In genomic region chr1:37137018-37137417, GRCh38 we compare ENCODE assay signal across 21 cellular contexts.
DNase-seq lines count a peak whose midpoint lies in the region; ATAC-seq and TF ChIP-seq lines count a peak whose summit lies in the region.
"Had no signal": no experiment of that assay in that cellular context is flagged by ENCODE, and none has a peak within 500 bp of the region (broad histone marks: within the 10 kb centered on the region; RNA-seq: fewer than 3 reads in every experiment).

No MANE protein-coding gene starts in this region.

- H3K9me3 Mint-ChIP-seq in stimulated activated naive B cell treated with anti-CD40 and anti-IgM and Interleukin-4, amounts not matched to agents 10 μg/mL and 1 μg/mL and 100 μg/mL, for 72 hours, result no peaks in the 10 kb centered on the region
- no peaks in the 10 kb centered on the region for H3K9me3 Mint-ChIP-seq in endothelial cell (ENCODE audit: unreplicated experiment)
- H3K9me3 Mint-ChIP-seq: GM23338 had no signal

- H3K9me3 ChIP-seq in psoas muscle, result no peaks in the 10 kb centered on the region
- H3K9me3 ChIP-seq: HAP-1, Peyer's patch had no signal

- H3K4me1 Mint-ChIP-seq in stimulated activated naive B cell treated with anti-CD40 and anti-IgM and Interleukin-4, amounts not matched to agents 10 μg/mL and 1 μg/mL and 100 μg/mL, for 72 hours, result peaks cover 0 to 2% of the 10 kb centered on the region in 2 donors
- H3K4me1 Mint-ChIP-seq in endothelial cell (ENCODE audit: unreplicated experiment), result no peaks in the 10 kb centered on the region
- H3K4me1 Mint-ChIP-seq: CD8-positive, alpha-beta memory T cell; T-cell had no signal

- TF ChIP-seq CTCF in psoas muscle (IDR thresholded peaks at IDR 0.05) (no peak), endothelial cell (IDR thresholded peaks at IDR 0.05; ENCODE audit: unreplicated experiment) (no peak)

- H3K27ac Mint-ChIP-seq in stimulated activated naive B cell treated with anti-CD40 and anti-IgM and Interleukin-4, amounts not matched to agents 10 μg/mL and 1 μg/mL and 100 μg/mL, for 72 hours, result no peak overlapping the region
- no peak overlapping the region for H3K27ac Mint-ChIP-seq in endothelial cell (ENCODE audit: unreplicated experiment)
- H3K27ac Mint-ChIP-seq: CD8-positive, alpha-beta memory T cell; GM23338; T-cell had no signal

- ATAC-seq in psoas muscle, result peak; percentile 17 to 87 (median 66)
- ATAC-seq in stimulated activated naive B cell treated with anti-CD40 and anti-IgM and Interleukin-4, amounts not matched to agents 10 μg/mL and 1 μg/mL and 100 μg/mL, for 72 hours (replicated peaks), result no peak
- ATAC-seq: GM23338, T-cell had no signal

- no peaks in the 10 kb centered on the region for H3K4me1 ChIP-seq in psoas muscle
- H3K4me1 ChIP-seq: HAP-1, Peyer's patch had no signal

- no peaks in the 10 kb centered on the region for H3K36me3 ChIP-seq in psoas muscle (ENCODE audit: insufficient read depth in 1 of 2, low read depth in 1 of 2)
- H3K36me3 ChIP-seq: HAP-1, Peyer's patch had no signal

- H3K27me3 Mint-ChIP-seq in stimulated activated naive B cell treated with anti-CD40 and anti-IgM and Interleukin-4, amounts not matched to agents 10 μg/mL and 1 μg/mL and 100 μg/mL, for 72 hours, result peaks cover 25 to 30% of the 10 kb centered on the region in 2 donors
- H3K27me3 Mint-ChIP-seq in endothelial cell (ENCODE audit: unreplicated experiment), result peaks cover 8% of the 10 kb centered on the region

- no peak overlapping the region for H3K4me3 ChIP-seq in psoas muscle
- H3K4me3 ChIP-seq: GM23338, HAP-1, Peyer's patch had no signal

- WGBS in psoas muscle, 3 donors, result 36 to 59% (median 51%) methylated on average over 6 of the region's 6 CpGs

- H3K4me3 Mint-ChIP-seq in stimulated activated naive B cell treated with anti-CD40 and anti-IgM and Interleukin-4, amounts not matched to agents 10 μg/mL and 1 μg/mL and 100 μg/mL, for 72 hours, result no peak overlapping the region
- no peak overlapping the region for H3K4me3 Mint-ChIP-seq in endothelial cell (ENCODE audit: unreplicated experiment)
- H3K4me3 Mint-ChIP-seq: GM23338, T-cell had no signal

- peaks cover 0 to 5% (median 2%) of the 10 kb centered on the region in 3 donors for H3K27me3 ChIP-seq in psoas muscle (ENCODE audit: insufficient read depth in 3 of 3, low read length in 2 of 3)
- H3K27me3 ChIP-seq: Peyer's patch had no signal

- peak; percentile 43 for DNase-seq in D341Med (ENCODE audit: low spot score)
- DNase-seq in NCI-H2171 treated with DMSO at 0.1 percent for 48 hours (lab: John Stamatoyannopoulos, UW), result peak; percentile 66
- DNase-seq in psoas muscle, result no peak
- DNase-seq in DMS53 treated with DMSO at 0.1 percent for 48 hours (lab: John Stamatoyannopoulos, UW; ENCODE audit: unreplicated experiment), result no peak
- DNase-seq in stimulated activated naive B cell treated with anti-CD40 and anti-IgM and Interleukin-4, amounts not matched to agents 10 μg/mL and 1 μg/mL and 100 μg/mL, for 72 hours, result no peak
- DNase-seq in endothelial cell (ENCODE audit: low spot score), result no peak
- DNase-seq: Calu3; CD8-positive, alpha-beta memory T cell; DND-41; KBM-7; MM.1S; NCI-H1048; NCI-H1417 treated with DMSO at 0.1 percent for 48 hours; NCI-H2029; NCI-H748 treated with DMSO at 0.1 percent for 48 hours; Peyer's patch; T-cell had no signal

- intact Hi-C loops in psoas muscle (cut with DNase I), result no loop called here

- H3K27ac ChIP-seq in angular gyrus (ENCODE audit: low read depth, low read length), result peak overlapping the region; percentile 50
- no peak overlapping the region for H3K27ac ChIP-seq in psoas muscle
- H3K27ac ChIP-seq: C4-2B, Peyer's patch had no signal

- no peaks in the 10 kb centered on the region for H3K36me3 Mint-ChIP-seq in stimulated activated naive B cell treated with anti-CD40 and anti-IgM and Interleukin-4, amounts not matched to agents 10 μg/mL and 1 μg/mL and 100 μg/mL, for 72 hours
- H3K36me3 Mint-ChIP-seq in endothelial cell (ENCODE audit: low read depth, unreplicated experiment), result no peaks in the 10 kb centered on the region
- H3K36me3 Mint-ChIP-seq: CD8-positive, alpha-beta memory T cell; T-cell had no signal

Comparison
In these comparisons a context has a peak if more than half of its experiments do, and no peak if none do; other contexts are left out.
1. DNase-seq: peak in D341Med (single experiment) and NCI-H2171 treated with DMSO at 0.1 percent for 48 hours (single experiment); none in psoas muscle (0 of 2), DMS53 treated with DMSO at 0.1 percent for 48 hours (single experiment), stimulated activated naive B cell treated with anti-CD40 and anti-IgM and Interleukin-4, amounts not matched to agents 10 μg/mL and 1 μg/mL and 100 μg/mL, for 72 hours (single experiment) and endothelial cell (single experiment).
2. ATAC-seq: peak in psoas muscle (4 of 4); none in stimulated activated naive B cell treated with anti-CD40 and anti-IgM and Interleukin-4, amounts not matched to agents 10 μg/mL and 1 μg/mL and 100 μg/mL, for 72 hours (0 of 2).